ENCODE assay signal across 8 cellular contexts in genomic region chr6:167825759-167826229, GRCh38. TPM values are rescaled to one million over a fixed set of nuclear protein-coding genes. Genes with fewer than 3 reads are reported as not detected.
DNase-seq lines count a peak whose midpoint lies in the region; ATAC-seq and TF ChIP-seq lines count a peak whose summit lies in the region.

No MANE protein-coding gene starts in this region.

- POLR2A ChIA-PET in CD8-positive, alpha-beta memory T cell (lab: Charles Lee) = no interaction called here
- POLR2A ChIA-PET in HEK293 (lab: Yijun Ruan, JAX) = no interaction called here

- peaks cover 16 to 30% (median 28%) of the 10 kb centered on the region in 3 donors for H3K4me1 Mint-ChIP-seq in CD8-positive, alpha-beta memory T cell
- peaks cover 32% of the 10 kb centered on the region for H3K4me1 Mint-ChIP-seq in T-helper 17 cell
- peaks cover 39% of the 10 kb centered on the region for H3K4me1 Mint-ChIP-seq in stimulated activated naive CD8-positive, alpha-beta T cell treated with anti-CD3 and anti-CD28 coated beads, Interleukin-15, amount 100 ng/mL, for 72 hours

- intact Hi-C loops in lower leg skin (cut with DNase I; ENCODE audit: low total_unique reads) = no loop called here

- peak overlapping the region; percentile 79 to 93 (median 86) for H3K4me3 Mint-ChIP-seq in CD8-positive, alpha-beta memory T cell
- H3K4me3 Mint-ChIP-seq in T-helper 17 cell = peak overlapping the region; percentile 92
- H3K4me3 Mint-ChIP-seq in stimulated activated naive CD8-positive, alpha-beta T cell treated with anti-CD3 and anti-CD28 coated beads, Interleukin-15, amount 100 ng/mL, for 72 hours = peak overlapping the region; percentile 86 to 90

- peaks cover 0 to 15% (median 5%) of the 10 kb centered on the region in 5 donors for H3K9me3 Mint-ChIP-seq in CD8-positive, alpha-beta memory T cell
- no peaks in the 10 kb centered on the region for H3K9me3 Mint-ChIP-seq in stimulated activated naive CD8-positive, alpha-beta T cell treated with anti-CD3 and anti-CD28 coated beads, Interleukin-15, amount 100 ng/mL, for 72 hours

- H3K4me3 ChIP-seq in CD8-positive, alpha-beta memory T cell (ENCODE audit: low read length) = peak overlapping the region; percentile 71
- H3K4me3 ChIP-seq in HEK293 (ENCODE audit: low read depth, low read length) = peak overlapping the region; percentile 92
- H3K4me3 ChIP-seq in lower leg skin (ENCODE audit: low read depth, poor library complexity, severe bottlenecking) = peak overlapping the region; percentile 72

- H3K27ac ChIP-seq in CD8-positive, alpha-beta memory T cell (ENCODE audit: low read depth, low read length) = peak overlapping the region; percentile 54
- peak overlapping the region; percentile 72; the same call in 1 of the 2 replicates for H3K27ac ChIP-seq in HEK293 (ENCODE audit: extremely low read depth, low read depth, low read length)

- 1 to 3% methylated on average over 32 to 45 of the region's 47 CpGs for WGBS in lower leg skin, 2 donors

- H3K27me3 Mint-ChIP-seq in CD8-positive, alpha-beta memory T cell = peaks cover 55 to 66% of the 10 kb centered on the region in 2 donors
- H3K27me3 Mint-ChIP-seq in T-helper 17 cell = peaks cover 9% of the 10 kb centered on the region
- H3K27me3 Mint-ChIP-seq in stimulated activated naive CD8-positive, alpha-beta T cell treated with anti-CD3 and anti-CD28 coated beads, Interleukin-15, amount 100 ng/mL, for 72 hours = peaks cover 72% of the 10 kb centered on the region

- H3K27me3 ChIP-seq in CD8-positive, alpha-beta memory T cell (ENCODE audit: insufficient read depth, low read length, poor library complexity, severe bottlenecking) = peaks cover 18% of the 10 kb centered on the region

- no peaks in the 10 kb centered on the region for H3K9me3 ChIP-seq in CD8-positive, alpha-beta memory T cell (ENCODE audit: low read length)
- H3K9me3 ChIP-seq in HEK293 (ENCODE audit: control insufficient read depth, insufficient read depth, low read depth, low read length) (no peaks in the 10 kb centered on the region), T-helper 17 cell (ENCODE audit: control insufficient read depth, low read length, poor library complexity, severe bottlenecking) (no peaks in the 10 kb centered on the region)

- CTCF ChIA-PET in CD8-positive, alpha-beta memory T cell (lab: Charles Lee) = no interaction called here
- CTCF ChIA-PET in HEK293 (lab: Yijun Ruan, JAX) = interaction anchor here (0.7 kb wide), 1 partner anchor 55 kb away, joined by 4 read pairs; no protein-coding TSS in a partner anchor

- peak overlapping the region in 5 of 8 donors; percentile 54 to 84 (median 63) for H3K27ac Mint-ChIP-seq in CD8-positive, alpha-beta memory T cell
- H3K27ac Mint-ChIP-seq in T-helper 17 cell = peak overlapping the region; percentile 88
- H3K27ac Mint-ChIP-seq in stimulated activated naive CD8-positive, alpha-beta T cell treated with anti-CD3 and anti-CD28 coated beads, Interleukin-15, amount 100 ng/mL, for 72 hours = peak overlapping the region in 1 of 2 donors; percentile 59

- TF ChIP-seq CTCF in HEK293 (tag by site-specific recombination; IDR thresholded peaks at IDR 0.05) (peak; percentile 30), lower leg skin (IDR thresholded peaks at IDR 0.05) (no peak)

- peak; percentile 29 for ATAC-seq in T-helper 17 cell
- peak; percentile 36 for ATAC-seq in stimulated activated naive CD8-positive, alpha-beta T cell treated with anti-CD3 and anti-CD28 coated beads, Interleukin-15, amount 100 ng/mL, for 72 hours

- H3K4me1 ChIP-seq in CD8-positive, alpha-beta memory T cell (ENCODE audit: insufficient read depth, low read length) = peaks cover 17% of the 10 kb centered on the region
- peaks cover 10% of the 10 kb centered on the region; the same call in 1 of the 2 replicates for H3K4me1 ChIP-seq in HEK293 (ENCODE audit: control insufficient read depth, insufficient read depth, low read length)

- TF ChIP-seq POLR2A in lower leg skin (IDR thresholded peaks at IDR 0.05) = no peak

- no peak for DNase-seq in CD8-positive, alpha-beta memory T cell
- peak; percentile 16 to 32 (median 21) for DNase-seq in T-helper 17 cell
- DNase-seq in dermis blood vessel endothelial cell = peak; percentile 49
- DNase-seq in lower leg skin (ENCODE audit: low spot score in 2 of 2) = peak; percentile 42 to 92
- peak in 1 of 2 donors; percentile 32 for DNase-seq in stimulated activated naive CD8-positive, alpha-beta T cell treated with anti-CD3 and anti-CD28 coated beads, Interleukin-15, amount 100 ng/mL, for 72 hours
- no peak for DNase-seq in epidermal melanocyte (ENCODE audit: insufficient read length, low spot score)
- DNase-seq in NCI-H1930 (lab: John Stamatoyannopoulos, UW) = no peak

- H3K36me3 ChIP-seq in CD8-positive, alpha-beta memory T cell (ENCODE audit: insufficient read depth, low read length) = no peaks in the 10 kb centered on the region
- no peaks in the 10 kb centered on the region for H3K36me3 ChIP-seq in HEK293 (ENCODE audit: control insufficient read depth in 2 of 2, insufficient read depth in 1 of 2, low read length in 2 of 2)

- H3K36me3 Mint-ChIP-seq in CD8-positive, alpha-beta memory T cell = peaks cover 0 to 5% (median 0%) of the 10 kb centered on the region in 3 donors
- H3K36me3 Mint-ChIP-seq in T-helper 17 cell (ENCODE audit: low read depth) = no peaks in the 10 kb centered on the region

TF ChIP-seq in HEK293, 187 proteins besides CTCF, POLR2A, EP300 and RAD21 (continues in another document):
- TF ChIP-seq OVOL3 (tag by site-specific recombination; IDR thresholded peaks at IDR 0.05) (no peak), KLF17 (tag by site-specific recombination; IDR thresholded peaks at IDR 0.05) (no peak), ZNF626 (tag by site-specific recombination; IDR thresholded peaks at IDR 0.05) (no peak), GLIS1 (tag by site-specific recombination; IDR thresholded peaks at IDR 0.05) (peak; percentile 61), ZNF26 (tag by site-specific recombination; IDR thresholded peaks at IDR 0.05) (no peak), ZNF610 (tag by site-specific recombination; IDR thresholded peaks at IDR 0.05; ENCODE audit: borderline replicate concordance) (peak; percentile 68; the same call in 1 of the 2 replicates), ZNF24 (tag by site-specific recombination; IDR thresholded peaks at IDR 0.05) (no peak), ZNF174 (tag by site-specific recombination; IDR thresholded peaks at IDR 0.05) (no peak), ZNF555 (tag by site-specific recombination; conservative IDR thresholded peaks at IDR 0.05) (no peak), ZNF404 (tag by site-specific recombination; IDR thresholded peaks at IDR 0.05) (no peak), TSHZ1 (tag by site-specific recombination; IDR thresholded peaks at IDR 0.05; ENCODE audit: borderline replicate concordance) (no peak)

RNA-seq across cellular contexts. Expression of gene AFDN, which starts 0.9 kb away (rescaled TPM):
- 10 to 100 TPM; 19.0 to 21.3 TPM for total RNA-seq in CD8-positive, alpha-beta memory T cell
- polyA plus RNA-seq in CD8-positive, alpha-beta memory T cell = 3.5 TPM
- total RNA-seq in T-helper 17 cell (10 to 100 TPM; 56.5 to 83.9 TPM), dermis blood vessel endothelial cell (166 and 169 TPM in 2 replicates), lower leg skin (100 to 1,000 TPM; 137 to 213 (median 168) TPM)

Comparison
In these comparisons a context has a peak if more than half of its experiments do, and no peak if none do; other contexts are left out.
1. DNase-seq: peak in T-helper 17 cell (3 of 3), dermis blood vessel endothelial cell (single experiment) and lower leg skin (2 of 2); none in CD8-positive, alpha-beta memory T cell (0 of 5), epidermal melanocyte (single experiment) and NCI-H1930 (0 of 2).
2. Peak in every context shown above with its lines, with median percentiles within 50 percentile points of each other: H3K4me3 ChIP-seq and H3K4me3 Mint-ChIP-seq.